In genomic region chr3:30751610-30752299, GRCh38 we compare ENCODE assay signal across 9 cellular contexts.
DNase-seq lines count a peak whose midpoint lies in the region; ATAC-seq and TF ChIP-seq lines count a peak whose summit lies in the region.
"Had no signal": no experiment of that assay in that cellular context is flagged by ENCODE, and none has a peak within 500 bp of the region (broad histone marks: within the 10 kb centered on the region; RNA-seq: fewer than 3 reads in every experiment).

No MANE protein-coding gene starts in this region.

- no peaks in the 10 kb centered on the region for H3K27me3 Mint-ChIP-seq in activated CD8-positive, alpha-beta T cell treated with anti-CD3 and anti-CD28 coated beads, Interleukin-2, amount 10 ng/mL, durations not matched to agents 7 days and 5 days (ENCODE audit: low read depth)

- CTCF ChIA-PET in AG04450 (lab: Charles Lee) = interaction anchor here (0.6 to 8.3 kb wide), 19 partner anchors 9 to 908 kb away, joined by 3 to 87 read pairs (median 4); no protein-coding TSS in a partner anchor
- CTCF ChIA-PET in activated CD8-positive, alpha-beta T cell treated with anti-CD3 and anti-CD28 coated beads, Interleukin-2, amount 10 ng/mL, durations not matched to agents 7 days and 5 days (lab: Charles Lee) = interaction anchor here (0.7 to 5.8 kb wide), 26 partner anchors 9 to 743 kb away, joined by 3 to 50 read pairs (median 4); no protein-coding TSS in a partner anchor

- no peaks in the 10 kb centered on the region for H3K27me3 ChIP-seq in AG04450 (ENCODE audit: control insufficient read depth, insufficient read depth, low read length)

- H3K9me3 Mint-ChIP-seq in activated CD8-positive, alpha-beta T cell treated with anti-CD3 and anti-CD28 coated beads, Interleukin-2, amount 10 ng/mL, durations not matched to agents 7 days and 5 days (ENCODE audit: insufficient read depth) = no peaks in the 10 kb centered on the region

- TF ChIP-seq CTCF in AG04450 (IDR thresholded peaks at IDR 0.05; ENCODE audit: low read depth, low read length) = peak; percentile 60
- TF ChIP-seq CTCF in retinal pigment epithelial cell (conservative IDR thresholded peaks at IDR 0.05; ENCODE audit: low read depth, low read length) = peak; percentile 56

- POLR2A ChIA-PET in AG04450 (lab: Yijun Ruan, JAX) = no interaction called here
- POLR2A ChIA-PET in activated CD8-positive, alpha-beta T cell treated with anti-CD3 and anti-CD28 coated beads, Interleukin-2, amount 10 ng/mL, durations not matched to agents 7 days and 5 days (lab: Charles Lee) = no interaction called here

- no peak overlapping the region for H3K4me3 Mint-ChIP-seq in activated CD8-positive, alpha-beta T cell treated with anti-CD3 and anti-CD28 coated beads, Interleukin-2, amount 10 ng/mL, durations not matched to agents 7 days and 5 days

- H3K27ac ChIP-seq in AG04450 (ENCODE audit: low read depth, low read length) = no peak overlapping the region

- no peaks in the 10 kb centered on the region for H3K9me3 ChIP-seq in AG04450 (ENCODE audit: control insufficient read depth, insufficient read depth, low read length)

- H3K4me3 ChIP-seq in AG04450 (ENCODE audit: low read depth, low read length) (no peak overlapping the region), retinal pigment epithelial cell (ENCODE audit: low read length) (no peak overlapping the region)
- H3K4me3 ChIP-seq: lung had no signal

- peaks cover 13% of the 10 kb centered on the region for H3K4me1 Mint-ChIP-seq in activated CD8-positive, alpha-beta T cell treated with anti-CD3 and anti-CD28 coated beads, Interleukin-2, amount 10 ng/mL, durations not matched to agents 7 days and 5 days (ENCODE audit: low read depth)

- no peak overlapping the region for H3K27ac Mint-ChIP-seq in activated CD8-positive, alpha-beta T cell treated with anti-CD3 and anti-CD28 coated beads, Interleukin-2, amount 10 ng/mL, durations not matched to agents 7 days and 5 days

- DNase-seq in AG04450 (ENCODE audit: low read depth, low spot score) (no peak), LoVo (ENCODE audit: low spot score) (peak; percentile 30), fibroblast of gingiva (ENCODE audit: low read depth) (peak; percentile 10), retinal pigment epithelial cell (ENCODE audit: low read depth) (no peak), DMS153 treated with DMSO at 0.1 percent for 48 hours (lab: John Stamatoyannopoulos, UW; ENCODE audit: unreplicated experiment) (no peak)
- DNase-seq in activated CD8-positive, alpha-beta T cell treated with anti-CD3 and anti-CD28 coated beads, Interleukin-2, amount 10 ng/mL, durations not matched to agents 7 days and 5 days = peak; percentile 70

- ATAC-seq in GM18909 (IDR thresholded peaks at IDR 0.05; ENCODE audit: poor library complexity, unreplicated experiment) = peak; percentile 67
- peak; percentile 79 for ATAC-seq in activated CD8-positive, alpha-beta T cell treated with anti-CD3 and anti-CD28 coated beads, Interleukin-2, amount 10 ng/mL, durations not matched to agents 7 days and 5 days
- ATAC-seq in HG02970 (IDR thresholded peaks at IDR 0.05; ENCODE audit: low FRiP score, unreplicated experiment) = no peak

- no peaks in the 10 kb centered on the region for H3K36me3 Mint-ChIP-seq in activated CD8-positive, alpha-beta T cell treated with anti-CD3 and anti-CD28 coated beads, Interleukin-2, amount 10 ng/mL, durations not matched to agents 7 days and 5 days (ENCODE audit: low read depth)

Comparison
In these comparisons a context has a peak if more than half of its experiments do, and no peak if none do; other contexts are left out.
1. DNase-seq: peak in LoVo (single experiment), activated CD8-positive, alpha-beta T cell treated with anti-CD3 and anti-CD28 coated beads, Interleukin-2, amount 10 ng/mL, durations not matched to agents 7 days and 5 days (single experiment) and fibroblast of gingiva (single experiment); none in AG04450 (single experiment), retinal pigment epithelial cell (single experiment) and DMS153 treated with DMSO at 0.1 percent for 48 hours (single experiment).